Comparison of ENCODE assay signal across 16 cellular contexts in the genomic region with DNA sequence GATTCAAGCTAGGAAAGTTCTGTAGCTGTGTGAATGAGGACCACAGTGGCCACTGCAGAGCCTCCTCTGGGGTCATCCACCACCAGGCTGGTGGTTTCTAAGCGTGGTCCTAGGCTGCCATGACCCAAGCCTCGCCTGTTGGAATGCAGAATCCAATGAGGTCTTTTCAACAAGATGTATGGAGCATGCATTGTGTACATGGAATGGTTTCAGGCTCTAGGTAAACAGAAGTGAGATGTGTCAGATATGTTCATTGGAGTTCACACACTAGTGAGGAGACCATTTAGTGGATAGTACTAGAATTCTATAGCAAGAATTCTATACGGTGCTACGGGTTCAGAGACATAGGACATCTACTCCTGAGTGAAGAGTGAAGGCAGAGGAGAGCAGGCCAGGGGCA. TPM values are rescaled to one million over a fixed set of nuclear protein-coding genes. Genes with fewer than 3 reads are reported as not detected.
DNase-seq lines count a peak whose midpoint lies in the region; ATAC-seq and TF ChIP-seq lines count a peak whose summit lies in the region.
"Had no signal": no experiment of that assay in that cellular context is flagged by ENCODE, and none has a peak within 500 bp of the region (broad histone marks: within the 10 kb centered on the region; RNA-seq: fewer than 3 reads in every experiment).

No MANE protein-coding gene starts in this region.

- H3K27me3 Mint-ChIP-seq in activated naive CD4-positive, alpha-beta T cell treated with anti-CD3 and anti-CD28 coated beads for 36 hours (ENCODE audit: low read depth), result no peaks in the 10 kb centered on the region
- no peaks in the 10 kb centered on the region for H3K27me3 Mint-ChIP-seq in activated T-helper 1 cell treated with anti-CD3 and anti-CD28 coated beads, Interleukin-12 subunit alpha, Interleukin-12 subunit beta, Interleukin-2, Interleukin-4 antibody, amounts not matched to agents 30 ng/mL and 10 ng/mL and 1 ng/mL, durations not matched to agents 14 hours and 24 hours and 36 hours (ENCODE audit: insufficient read depth)
- peaks cover 9% of the 10 kb centered on the region for H3K27me3 Mint-ChIP-seq in endodermal cell (ENCODE audit: insufficient read depth)

- H3K27me3 ChIP-seq in spleen (replicated peaks in 1 of 7) (peaks cover 0 to 12% (median 0%) of the 10 kb centered on the region in 7 donors), endodermal cell (ENCODE audit: control insufficient read depth, insufficient read depth, low read length, poor library complexity, severe bottlenecking) (no peaks in the 10 kb centered on the region)

- H3K36me3 ChIP-seq in spleen (no peaks in the 10 kb centered on the region), endodermal cell (ENCODE audit: control insufficient read depth, insufficient read depth, low read length) (no peaks in the 10 kb centered on the region)

- H3K9me3 ChIP-seq in spleen, result no peaks in the 10 kb centered on the region
- H3K9me3 ChIP-seq in endodermal cell (ENCODE audit: control insufficient read depth, low read length), result no peaks in the 10 kb centered on the region

- no peak overlapping the region for H3K9ac ChIP-seq in endodermal cell (ENCODE audit: extremely low read depth, low read length, poor library complexity, severe bottlenecking)

- peak overlapping the region; percentile 98 for H3K27ac Mint-ChIP-seq in activated naive CD4-positive, alpha-beta T cell treated with anti-CD3 and anti-CD28 coated beads for 36 hours
- peak overlapping the region; percentile 97 for H3K27ac Mint-ChIP-seq in activated T-helper 1 cell treated with anti-CD3 and anti-CD28 coated beads, Interleukin-12 subunit alpha, Interleukin-12 subunit beta, Interleukin-2, Interleukin-4 antibody, amounts not matched to agents 30 ng/mL and 10 ng/mL and 1 ng/mL, durations not matched to agents 14 hours and 24 hours and 36 hours
- H3K27ac Mint-ChIP-seq in endodermal cell, result no peak overlapping the region

- no peak for TF ChIP-seq POLR2A in spleen (IDR thresholded peaks at IDR 0.05)

- CTCF ChIA-PET in activated naive CD4-positive, alpha-beta T cell treated with anti-CD3 and anti-CD28 coated beads for 36 hours (lab: Charles Lee), result interaction anchor here (0.6 to 7.9 kb wide), 4 partner anchors 10 to 97 kb away, joined by 3 to 64 read pairs (median 4); partner anchors contain the start of gene RNU5D-1

- WGBS in spleen, 5 donors, result 77 to 94% (median 85%) methylated on average over 4 of the region's 4 CpGs
- WGBS in endodermal cell (ENCODE audit: insufficient coverage in 1 of 2, insufficient read length in 1 of 2), 2 experiments, result 69 to 71% methylated on average over 4 of the region's 4 CpGs

- no peak overlapping the region for H3K4me3 ChIP-seq in spleen
- no peak overlapping the region for H3K4me3 ChIP-seq in endodermal cell (ENCODE audit: low read length)
- H3K4me3 ChIP-seq: smooth muscle cell had no signal

- ATAC-seq in left colon (no peak), HG02623 (IDR thresholded peaks at IDR 0.05; ENCODE audit: unreplicated experiment) (no peak)

- H3K4me3 Mint-ChIP-seq in activated naive CD4-positive, alpha-beta T cell treated with anti-CD3 and anti-CD28 coated beads for 36 hours, result peak overlapping the region; percentile 13
- peak overlapping the region; percentile 20 for H3K4me3 Mint-ChIP-seq in activated T-helper 1 cell treated with anti-CD3 and anti-CD28 coated beads, Interleukin-12 subunit alpha, Interleukin-12 subunit beta, Interleukin-2, Interleukin-4 antibody, amounts not matched to agents 30 ng/mL and 10 ng/mL and 1 ng/mL, durations not matched to agents 14 hours and 24 hours and 36 hours
- no peak overlapping the region for H3K4me3 Mint-ChIP-seq in endodermal cell

- H3K4me1 Mint-ChIP-seq in activated naive CD4-positive, alpha-beta T cell treated with anti-CD3 and anti-CD28 coated beads for 36 hours (ENCODE audit: low read depth), result peaks cover 84% of the 10 kb centered on the region
- peaks cover 79% of the 10 kb centered on the region for H3K4me1 Mint-ChIP-seq in activated T-helper 1 cell treated with anti-CD3 and anti-CD28 coated beads, Interleukin-12 subunit alpha, Interleukin-12 subunit beta, Interleukin-2, Interleukin-4 antibody, amounts not matched to agents 30 ng/mL and 10 ng/mL and 1 ng/mL, durations not matched to agents 14 hours and 24 hours and 36 hours (ENCODE audit: low read depth)
- H3K4me1 Mint-ChIP-seq in endodermal cell, result peaks cover 10% of the 10 kb centered on the region

- TF ChIP-seq CTCF in spleen (IDR thresholded peaks at IDR 0.05 in 8 of 11, conservative IDR thresholded peaks at IDR 0.05 in 3 of 11), result no peak
- no peak for TF ChIP-seq CTCF in endodermal cell (conservative IDR thresholded peaks at IDR 0.05)

- H3K9me3 Mint-ChIP-seq in activated naive CD4-positive, alpha-beta T cell treated with anti-CD3 and anti-CD28 coated beads for 36 hours, result no peaks in the 10 kb centered on the region
- no peaks in the 10 kb centered on the region for H3K9me3 Mint-ChIP-seq in activated T-helper 1 cell treated with anti-CD3 and anti-CD28 coated beads, Interleukin-12 subunit alpha, Interleukin-12 subunit beta, Interleukin-2, Interleukin-4 antibody, amounts not matched to agents 30 ng/mL and 10 ng/mL and 1 ng/mL, durations not matched to agents 14 hours and 24 hours and 36 hours
- H3K9me3 Mint-ChIP-seq in endodermal cell, result no peaks in the 10 kb centered on the region

- no peak for DNase-seq in activated naive CD4-positive, alpha-beta T cell treated with anti-CD3 and anti-CD28 coated beads for 36 hours
- DNase-seq in activated naive CD4-positive, alpha-beta T cell treated with anti-CD3 and anti-CD28 coated beads, Interleukin-2, amount 50 U/mL, for 16 hours, result no peak
- DNase-seq in HuH-7.5 (ENCODE audit: low spot score) (peak; percentile 3), spleen (peak; percentile 39), left colon (no peak), endodermal cell (no peak)
- DNase-seq in activated T-helper 1 cell treated with anti-CD3 and anti-CD28 coated beads, Interleukin-12 subunit alpha, Interleukin-12 subunit beta, Interleukin-2, Interleukin-4 antibody, amounts not matched to agents 30 ng/mL and 10 ng/mL and 1 ng/mL, durations not matched to agents 14 hours and 24 hours and 36 hours (ENCODE audit: low spot score), result no peak
- DNase-seq: DMS53; KBM-7; NCI-H1417 treated with DMSO at 0.1 percent for 48 hours; NCI-H2227 treated with DMSO at 0.1 percent for 48 hours; NK-92 treated with Interleukin-12 subunit alpha and Interleukin-12 subunit beta, amount 100 ng/mL, for 24 hours; SHP77 treated with DMSO at 0.1 percent for 48 hours had no signal

- peaks cover 8% of the 10 kb centered on the region for H3K36me3 Mint-ChIP-seq in activated naive CD4-positive, alpha-beta T cell treated with anti-CD3 and anti-CD28 coated beads for 36 hours (ENCODE audit: low read depth)
- H3K36me3 Mint-ChIP-seq in activated T-helper 1 cell treated with anti-CD3 and anti-CD28 coated beads, Interleukin-12 subunit alpha, Interleukin-12 subunit beta, Interleukin-2, Interleukin-4 antibody, amounts not matched to agents 30 ng/mL and 10 ng/mL and 1 ng/mL, durations not matched to agents 14 hours and 24 hours and 36 hours (ENCODE audit: low read depth), result peaks cover 6% of the 10 kb centered on the region
- no peaks in the 10 kb centered on the region for H3K36me3 Mint-ChIP-seq in endodermal cell (ENCODE audit: low read depth)

- intact Hi-C loops in activated naive CD4-positive, alpha-beta T cell treated with anti-CD3 and anti-CD28 coated beads for 36 hours (cut with micrococcal nuclease), result loop anchor here (2.0 to 5.0 kb wide), 2 partner anchors 65 to 862 kb away; partner anchors contain the start of gene NASP
- intact Hi-C loops in activated T-helper 1 cell treated with anti-CD3 and anti-CD28 coated beads, Interleukin-12 subunit alpha, Interleukin-12 subunit beta, Interleukin-2, Interleukin-4 antibody, amounts not matched to agents 30 ng/mL and 10 ng/mL and 1 ng/mL, durations not matched to agents 14 hours and 24 hours and 36 hours (cut with micrococcal nuclease), result loop anchor here (2.0 to 5.0 kb wide), 5 partner anchors 45 to 967 kb away; partner anchors contain the start of genes ARMH1, EIF2B3, GPBP1L1 and TESK2
- intact Hi-C loops in spleen (cut with DNase I; ENCODE audit: low total_unique reads) (no loop called here), left colon (cut with DNase I, micrococcal nuclease) (no loop called here)

- H3K27ac ChIP-seq in spleen (peak overlapping the region in 6 of 8 donors; percentile 1 to 88 (median 78)), endodermal cell (ENCODE audit: low read depth, low read length) (no peak overlapping the region)

- H3K4me1 ChIP-seq in spleen (peaks cover 6 to 92% (median 54%) of the 10 kb centered on the region in 6 donors), endodermal cell (ENCODE audit: control insufficient read depth, insufficient read depth, low read length) (peaks cover 7% of the 10 kb centered on the region)

RNA-seq across cellular contexts. Expression of gene RNU5D-1, which starts 10.7 kb away (rescaled TPM):
- total RNA-seq in activated naive CD4-positive, alpha-beta T cell treated with anti-CD3 and anti-CD28 coated beads for 36 hours, result not detected
- not detected in 2 replicates for total RNA-seq in activated T-helper 1 cell treated with anti-CD3 and anti-CD28 coated beads, Interleukin-12 subunit alpha, Interleukin-12 subunit beta, Interleukin-2, Interleukin-4 antibody, amounts not matched to agents 30 ng/mL and 10 ng/mL and 1 ng/mL, durations not matched to agents 14 hours and 24 hours and 36 hours
- total RNA-seq in spleen (not detected), left colon (not detected), endodermal cell (not detected)
- polyA plus RNA-seq in spleen, result not detected
- polyA plus RNA-seq in endodermal cell (2013, experiment 1 of 2), result 3,859 TPM
- 7,427 TPM for polyA plus RNA-seq in endodermal cell (2013, experiment 2 of 2)
- total RNA-seq: cardiac septum, smooth muscle cell had no signal
- polyA plus RNA-seq: smooth muscle cell had no signal

RNA-seq across cellular contexts. Expression of gene KIF2C, which starts 19.4 kb away (rescaled TPM):
- 100 to 1,000 TPM; 147 to 154 TPM for total RNA-seq in activated naive CD4-positive, alpha-beta T cell treated with anti-CD3 and anti-CD28 coated beads for 36 hours
- total RNA-seq in activated T-helper 1 cell treated with anti-CD3 and anti-CD28 coated beads, Interleukin-12 subunit alpha, Interleukin-12 subunit beta, Interleukin-2, Interleukin-4 antibody, amounts not matched to agents 30 ng/mL and 10 ng/mL and 1 ng/mL, durations not matched to agents 14 hours and 24 hours and 36 hours, result 68.7 and 72.9 TPM in 2 replicates
- total RNA-seq in spleen (1 to 10 TPM; 1.6 to 6.6 (median 5.0) TPM), left colon (1 to 10 TPM; 2.6 to 9.1 TPM), endodermal cell (10 to 100 TPM; 42.0 to 72.7 TPM)
- 1 to 10 TPM; 1.4 to 7.6 (median 2.9) TPM for polyA plus RNA-seq in spleen
- polyA plus RNA-seq in endodermal cell (2013, experiment 1 of 2), result 82.3 TPM
- 82.8 TPM for polyA plus RNA-seq in endodermal cell (2013, experiment 2 of 2)

RNA-seq across cellular contexts. Expression of gene ARMH1, which starts 45.8 kb away (rescaled TPM):
- total RNA-seq in activated naive CD4-positive, alpha-beta T cell treated with anti-CD3 and anti-CD28 coated beads for 36 hours, result 100 to 1,000 TPM; 143 to 155 TPM
- total RNA-seq in activated T-helper 1 cell treated with anti-CD3 and anti-CD28 coated beads, Interleukin-12 subunit alpha, Interleukin-12 subunit beta, Interleukin-2, Interleukin-4 antibody, amounts not matched to agents 30 ng/mL and 10 ng/mL and 1 ng/mL, durations not matched to agents 14 hours and 24 hours and 36 hours, result 95.3 and 99.8 TPM in 2 replicates
- total RNA-seq in spleen, result 10 to 100 TPM; 12.2 to 24.7 (median 16.2) TPM
- polyA plus RNA-seq in spleen, result 10 to 100 TPM; 43.9 to 86.0 (median 77.4) TPM
- total RNA-seq in left colon, result 1 to 10 TPM; 1.1 to 2.3 TPM
- 1 to 10 TPM; 3.9 to 6.3 TPM for total RNA-seq in endodermal cell
- 6.3 TPM for polyA plus RNA-seq in endodermal cell (2013, experiment 1 of 2)
- 3.6 TPM for polyA plus RNA-seq in endodermal cell (2013, experiment 2 of 2)

RNA-seq across cellular contexts. Expression of gene TMEM53, which starts 46.0 kb away (rescaled TPM):
- 1 to 10 TPM; 4.5 to 4.9 TPM for total RNA-seq in activated naive CD4-positive, alpha-beta T cell treated with anti-CD3 and anti-CD28 coated beads for 36 hours
- 4.3 and 6.6 TPM in 2 replicates for total RNA-seq in activated T-helper 1 cell treated with anti-CD3 and anti-CD28 coated beads, Interleukin-12 subunit alpha, Interleukin-12 subunit beta, Interleukin-2, Interleukin-4 antibody, amounts not matched to agents 30 ng/mL and 10 ng/mL and 1 ng/mL, durations not matched to agents 14 hours and 24 hours and 36 hours
- total RNA-seq in spleen, result 1 to 10 TPM; 4.3 to 7.5 (median 5.4) TPM
- 1 to 10 TPM; 4.9 to 5.7 (median 5.5) TPM for polyA plus RNA-seq in spleen
- 10 to 100 TPM; 31.3 to 35.7 TPM for total RNA-seq in left colon
- total RNA-seq in endodermal cell, result 10 to 100 TPM; 10.2 to 10.8 TPM
- 8.4 TPM for polyA plus RNA-seq in endodermal cell (2013, experiment 1 of 2)
- polyA plus RNA-seq in endodermal cell (2013, experiment 2 of 2), result 10.2 TPM

RNA-seq across cellular contexts. Expression of gene RPS8, which starts 55.1 kb away (rescaled TPM):
- total RNA-seq in activated naive CD4-positive, alpha-beta T cell treated with anti-CD3 and anti-CD28 coated beads for 36 hours, result 1,000 to 10,000 TPM; 3,619 to 3,772 TPM
- total RNA-seq in activated T-helper 1 cell treated with anti-CD3 and anti-CD28 coated beads, Interleukin-12 subunit alpha, Interleukin-12 subunit beta, Interleukin-2, Interleukin-4 antibody, amounts not matched to agents 30 ng/mL and 10 ng/mL and 1 ng/mL, durations not matched to agents 14 hours and 24 hours and 36 hours, result 2,172 and 2,226 TPM in 2 replicates
- 1,000 to 10,000 TPM; 1,626 to 2,405 (median 2,159) TPM for total RNA-seq in spleen
- 1,000 to 10,000 TPM; 4,436 to 6,194 (median 5,972) TPM for polyA plus RNA-seq in spleen
- 1,000 to 10,000 TPM; 1,280 to 1,342 TPM for total RNA-seq in left colon
- 1,000 to 10,000 TPM; 2,014 to 2,050 TPM for total RNA-seq in endodermal cell
- 2,479 TPM for polyA plus RNA-seq in endodermal cell (2013, experiment 1 of 2)
- 2,415 TPM for polyA plus RNA-seq in endodermal cell (2013, experiment 2 of 2)

Comparison
In these comparisons a context has a peak if more than half of its experiments do, and no peak if none do; other contexts are left out.
1. DNase-seq: peak in HuH-7.5 (single experiment) and spleen (single experiment); none in activated naive CD4-positive, alpha-beta T cell treated with anti-CD3 and anti-CD28 coated beads for 36 hours (single experiment), activated naive CD4-positive, alpha-beta T cell treated with anti-CD3 and anti-CD28 coated beads, Interleukin-2, amount 50 U/mL, for 16 hours (single experiment), activated T-helper 1 cell treated with anti-CD3 and anti-CD28 coated beads, Interleukin-12 subunit alpha, Interleukin-12 subunit beta, Interleukin-2, Interleukin-4 antibody, amounts not matched to agents 30 ng/mL and 10 ng/mL and 1 ng/mL, durations not matched to agents 14 hours and 24 hours and 36 hours (single experiment), left colon (0 of 2) and endodermal cell (single experiment).
2. intact Hi-C loops: an anchor here in activated naive CD4-positive, alpha-beta T cell treated with anti-CD3 and anti-CD28 coated beads for 36 hours (2.0 to 5.0 kb wide) and activated T-helper 1 cell treated with anti-CD3 and anti-CD28 coated beads, Interleukin-12 subunit alpha, Interleukin-12 subunit beta, Interleukin-2, Interleukin-4 antibody, amounts not matched to agents 30 ng/mL and 10 ng/mL and 1 ng/mL, durations not matched to agents 14 hours and 24 hours and 36 hours (2.0 to 5.0 kb wide); none called in spleen and left colon.